Comparison of ENCODE assay signal across 17 cellular contexts in the genomic region with DNA sequence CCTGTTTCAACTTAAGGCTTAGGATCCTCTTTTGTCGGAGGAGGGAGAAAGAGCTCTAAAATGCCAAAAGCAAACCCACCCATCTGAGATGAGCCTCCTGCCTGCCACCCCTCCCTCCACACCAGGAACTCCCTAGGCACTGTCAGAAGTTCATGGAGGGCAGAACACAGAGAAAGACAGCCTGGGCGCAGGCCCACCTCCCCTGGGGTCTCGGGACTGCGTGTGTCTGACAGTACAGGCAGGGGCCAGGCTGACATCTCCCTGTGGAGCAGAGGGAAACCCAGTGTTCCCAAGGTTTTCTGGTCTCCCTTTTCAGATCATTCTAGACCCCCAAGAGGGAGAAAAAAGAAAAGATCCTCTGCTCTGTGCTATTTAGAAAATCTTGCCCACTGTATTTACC. TPM values are rescaled to one million over a fixed set of nuclear protein-coding genes. Genes with fewer than 3 reads are reported as not detected.
A peak's percentile ranks its signal among the peaks of the same experiment; 100 is the strongest.
DNase-seq lines count a peak whose midpoint lies in the region; ATAC-seq and TF ChIP-seq lines count a peak whose summit lies in the region.
"Had no signal": no experiment of that assay in that cellular context is flagged by ENCODE, and none has a peak within 500 bp of the region (broad histone marks: within the 10 kb centered on the region; RNA-seq: fewer than 3 reads in every experiment).

No MANE protein-coding gene starts in this region.

- no peaks in the 10 kb centered on the region for H3K9me2 ChIP-seq in Loucy (replicated peaks; ENCODE audit: low read depth, low read length)

- TF ChIP-seq CTCF in Loucy (conservative IDR thresholded peaks at IDR 0.05; ENCODE audit: low read length) = no peak
- TF ChIP-seq CTCF in progenitor cell of endocrine pancreas (IDR thresholded peaks at IDR 0.05; ENCODE audit: unreplicated experiment) = no peak

- intact Hi-C loops in activated CD4-positive, alpha-beta T cell treated with anti-CD3 and anti-CD28 coated beads, Interleukin-2, amount 10 ng/mL, durations not matched to agents 24 days and 14 days (cut with micrococcal nuclease) = no loop called here

- H3K36me3 Mint-ChIP-seq in activated CD4-positive, alpha-beta T cell treated with anti-CD3 and anti-CD28 coated beads, Interleukin-2, amount 10 ng/mL, durations not matched to agents 24 days and 14 days (ENCODE audit: low read depth) = peaks cover 47% of the 10 kb centered on the region
- peaks cover 32% of the 10 kb centered on the region for H3K36me3 Mint-ChIP-seq in effector memory CD8-positive, alpha-beta T cell (ENCODE audit: insufficient read depth)
- H3K36me3 Mint-ChIP-seq in progenitor cell of endocrine pancreas (ENCODE audit: insufficient read depth) = peaks cover 19% of the 10 kb centered on the region

- H3K27ac Mint-ChIP-seq in activated CD4-positive, alpha-beta T cell treated with anti-CD3 and anti-CD28 coated beads, Interleukin-2, amount 10 ng/mL, durations not matched to agents 24 days and 14 days = peak overlapping the region; percentile 68
- peak overlapping the region; percentile 22 to 82 for H3K27ac Mint-ChIP-seq in effector memory CD8-positive, alpha-beta T cell
- H3K27ac Mint-ChIP-seq in progenitor cell of endocrine pancreas = peak overlapping the region; percentile 76

- H3K27me3 Mint-ChIP-seq in activated CD4-positive, alpha-beta T cell treated with anti-CD3 and anti-CD28 coated beads, Interleukin-2, amount 10 ng/mL, durations not matched to agents 24 days and 14 days = no peaks in the 10 kb centered on the region
- no peaks in the 10 kb centered on the region for H3K27me3 Mint-ChIP-seq in effector memory CD8-positive, alpha-beta T cell
- no peaks in the 10 kb centered on the region for H3K27me3 Mint-ChIP-seq in progenitor cell of endocrine pancreas

- peak overlapping the region; percentile 51 for H3K9ac ChIP-seq in Loucy (ENCODE audit: low read depth, low read length, poor library complexity, severe bottlenecking)

- no peak for ATAC-seq in effector memory CD8-positive, alpha-beta T cell (replicated peaks)
- ATAC-seq in GM18520 (IDR thresholded peaks at IDR 0.05; ENCODE audit: unreplicated experiment) (no peak), GM21786 (IDR thresholded peaks at IDR 0.05; ENCODE audit: unreplicated experiment) (no peak)
- ATAC-seq: A549, heart right ventricle, Panc1 had no signal

- no peak for DNase-seq in activated CD4-positive, alpha-beta T cell treated with anti-CD3 and anti-CD28 coated beads, Interleukin-2, amount 10 ng/mL, durations not matched to agents 24 days and 14 days
- DNase-seq in activated CD4-positive, alpha-beta T cell treated with anti-CD3 and anti-CD28 coated beads for 1 hour = no peak
- no peak for DNase-seq in effector memory CD8-positive, alpha-beta T cell
- no peak for DNase-seq in progenitor cell of endocrine pancreas (ENCODE audit: low spot score, unreplicated experiment)
- DNase-seq in erythroblast (lab: John Stamatoyannopoulos, UW) = no peak
- DNase-seq: activated CD8-positive, alpha-beta memory T cell treated with anti-CD3 and anti-CD28 coated beads, Interleukin-2, amount 50 U/mL, for 48 hours; amniotic stem cell; GF-D8; heart right ventricle; NCI-H187 treated with DMSO at 0.1 percent for 48 hours; NCI-H526 treated with DMSO at 0.1 percent for 48 hours had no signal

- no peaks in the 10 kb centered on the region for H3K9me3 ChIP-seq in Loucy (ENCODE audit: insufficient read depth, low read depth, low read length)
- H3K9me3 ChIP-seq: A549, heart right ventricle, prostate gland had no signal

- H4K20me1 ChIP-seq in Loucy (ENCODE audit: insufficient read depth, low read length, poor library complexity, severe bottlenecking) = peaks cover 48% of the 10 kb centered on the region

- TF ChIP-seq POLR2A in erythroblast (IDR thresholded peaks at IDR 0.05; ENCODE audit: low read length) = no peak

- peak overlapping the region; percentile 54 for H3K4me2 ChIP-seq in Loucy (ENCODE audit: low read depth, low read length, poor library complexity, severe bottlenecking)
- H3K4me2 ChIP-seq: A549 had no signal

- peaks cover 78% of the 10 kb centered on the region for H3K79me2 ChIP-seq in Loucy (ENCODE audit: insufficient read depth, low read length)

- peaks cover 15% of the 10 kb centered on the region; the same call in 1 of the 2 replicates for H3K36me3 ChIP-seq in Loucy (ENCODE audit: insufficient read depth, low read length)
- H3K36me3 ChIP-seq: prostate gland had no signal

- H3K4me3 Mint-ChIP-seq in activated CD4-positive, alpha-beta T cell treated with anti-CD3 and anti-CD28 coated beads, Interleukin-2, amount 10 ng/mL, durations not matched to agents 24 days and 14 days = no peak overlapping the region
- H3K4me3 Mint-ChIP-seq in effector memory CD8-positive, alpha-beta T cell = peak overlapping the region in 1 of 2 donors; percentile 27
- H3K4me3 Mint-ChIP-seq in progenitor cell of endocrine pancreas (ENCODE audit: low read depth) = no peak overlapping the region

- peaks cover 2% of the 10 kb centered on the region for H3K27me3 ChIP-seq in Loucy (ENCODE audit: insufficient read depth, low read length, poor library complexity, severe bottlenecking)
- H3K27me3 ChIP-seq: heart right ventricle had no signal

- H3F3A ChIP-seq in Loucy (ENCODE audit: low read depth) = no peaks in the 10 kb centered on the region

- peaks cover 40% of the 10 kb centered on the region for H3K4me1 Mint-ChIP-seq in activated CD4-positive, alpha-beta T cell treated with anti-CD3 and anti-CD28 coated beads, Interleukin-2, amount 10 ng/mL, durations not matched to agents 24 days and 14 days
- peaks cover 47 to 48% of the 10 kb centered on the region in 2 donors for H3K4me1 Mint-ChIP-seq in effector memory CD8-positive, alpha-beta T cell (ENCODE audit: low read depth in 2 of 2)
- H3K4me1 Mint-ChIP-seq in progenitor cell of endocrine pancreas (ENCODE audit: low read depth) = peaks cover 20% of the 10 kb centered on the region

- peaks cover 46% of the 10 kb centered on the region for H3K4me1 ChIP-seq in Loucy (ENCODE audit: insufficient read depth, low read length, poor library complexity, severe bottlenecking)
- H3K4me1 ChIP-seq: prostate gland had no signal

- peak overlapping the region; percentile 32 for H3K4me3 ChIP-seq in Loucy (ENCODE audit: low read length, poor library complexity, severe bottlenecking)
- H3K4me3 ChIP-seq: A549, heart right ventricle, prostate gland had no signal

- no peaks in the 10 kb centered on the region for H3K9me3 Mint-ChIP-seq in activated CD4-positive, alpha-beta T cell treated with anti-CD3 and anti-CD28 coated beads, Interleukin-2, amount 10 ng/mL, durations not matched to agents 24 days and 14 days
- H3K9me3 Mint-ChIP-seq in effector memory CD8-positive, alpha-beta T cell = no peaks in the 10 kb centered on the region
- no peaks in the 10 kb centered on the region for H3K9me3 Mint-ChIP-seq in progenitor cell of endocrine pancreas (ENCODE audit: low read depth)

- H2AFZ ChIP-seq in Loucy (ENCODE audit: low read length) = no peak overlapping the region

RNA-seq across cellular contexts. Expression of a gene that starts 5.3 kb away (rescaled TPM):
- total RNA-seq in activated CD4-positive, alpha-beta T cell treated with anti-CD3 and anti-CD28 coated beads, Interleukin-2, amount 10 ng/mL, durations not matched to agents 24 days and 14 days = 137 and 138 TPM in 2 replicates
- 238 TPM in 2 replicates for total RNA-seq in progenitor cell of endocrine pancreas
